17 cellular contexts compared by ENCODE assay signal in the genomic region with DNA sequence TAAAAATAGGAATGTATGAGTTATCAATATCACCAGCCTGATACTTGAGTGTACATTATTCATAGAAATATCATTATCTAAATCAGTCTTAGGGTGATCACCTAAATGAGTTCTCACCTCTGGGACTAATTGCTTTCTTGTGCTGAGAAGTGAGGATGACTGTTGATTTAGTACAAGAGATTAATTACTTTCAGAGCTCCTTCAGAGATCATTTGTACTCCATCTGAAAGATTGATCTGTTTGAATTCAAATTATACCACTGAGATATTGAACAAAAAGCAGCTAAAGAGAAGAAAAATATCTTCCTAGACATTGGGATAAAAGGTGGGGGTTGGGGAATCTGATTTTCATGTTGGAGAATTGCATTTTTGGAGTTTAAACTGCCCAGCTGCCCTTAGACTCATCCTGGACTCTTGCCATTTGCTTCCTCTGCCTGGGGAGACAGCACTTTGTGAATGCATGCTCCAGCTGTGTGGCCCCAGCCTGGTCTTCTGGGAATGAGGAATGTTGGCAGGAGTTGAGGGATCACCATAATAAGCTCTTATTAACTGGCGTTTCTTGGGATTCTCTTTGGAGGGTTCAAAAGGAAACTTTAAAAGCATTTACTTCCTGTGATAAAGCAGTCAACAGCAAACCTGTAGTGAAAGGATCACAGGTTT. TPM values are rescaled to one million over a fixed set of nuclear protein-coding genes. Genes with fewer than 3 reads are reported as not detected.
DNase-seq lines count a peak whose midpoint lies in the region; ATAC-seq, FAIRE-seq and TF ChIP-seq lines count a peak whose summit lies in the region.
"Had no signal": no experiment of that assay in that cellular context is flagged by ENCODE, and none has a peak within 500 bp of the region (broad histone marks: within the 10 kb centered on the region; RNA-seq: fewer than 3 reads in every experiment).

No MANE protein-coding gene starts in this region.

- no peaks in the 10 kb centered on the region for H3K36me3 Mint-ChIP-seq in GM23338 (ENCODE audit: low read depth)
- H3K36me3 Mint-ChIP-seq: activated naive CD8-positive, alpha-beta T cell had no signal

- FAIRE-seq in HTR-8/SVneo (lab: Jason Lieb, UNC): no peak
- FAIRE-seq: kidney had no signal

- H3K9me3 Mint-ChIP-seq in GM23338: no peaks in the 10 kb centered on the region
- H3K9me3 Mint-ChIP-seq: activated CD4-positive, alpha-beta T cell treated with anti-CD3 and anti-CD28 coated beads, Interleukin-2, amount 10 ng/mL, durations not matched to agents 7 days and 5 days had no signal

- H4K20me1 ChIP-seq in GM23338 (replicated peaks; ENCODE audit: insufficient read depth) (no peaks in the 10 kb centered on the region), smooth muscle cell (ENCODE audit: low read depth) (no peaks in the 10 kb centered on the region)

- no peak for TF ChIP-seq CTCF in GM23338 (conservative IDR thresholded peaks at IDR 0.05; ENCODE audit: low read depth in 2 of 2)
- TF ChIP-seq CTCF in fibroblast of the aortic adventitia (IDR thresholded peaks at IDR 0.05; ENCODE audit: insufficient read depth, low read length): no peak
- TF ChIP-seq CTCF in smooth muscle cell (IDR thresholded peaks at IDR 0.05; ENCODE audit: borderline replicate concordance, insufficient read depth, poor library complexity, severe bottlenecking): no peak

- no peaks in the 10 kb centered on the region for H3K9me3 ChIP-seq in smooth muscle cell (replicated peaks; ENCODE audit: low read depth)
- H3K9me3 ChIP-seq: ovary, stomach had no signal

- no peaks in the 10 kb centered on the region for H3F3A ChIP-seq in GM23338 (replicated peaks; ENCODE audit: low read depth)
- no peaks in the 10 kb centered on the region for H3F3A ChIP-seq in smooth muscle cell (ENCODE audit: low read depth)

- ATAC-seq in GM23338 (peak; percentile 69), HG03342 (IDR thresholded peaks at IDR 0.05; ENCODE audit: unreplicated experiment) (no peak), GM18502 (IDR thresholded peaks at IDR 0.05; ENCODE audit: poor library complexity, unreplicated experiment) (no peak)

- H3K79me2 ChIP-seq in GM23338 (replicated peaks; ENCODE audit: insufficient read depth): no peaks in the 10 kb centered on the region
- no peaks in the 10 kb centered on the region for H3K79me2 ChIP-seq in smooth muscle cell (ENCODE audit: low read depth)

- H3K4me2 ChIP-seq in GM23338 (peak overlapping the region; percentile 40), smooth muscle cell (no peak overlapping the region)

- H3K27me3 ChIP-seq in GM23338 (ENCODE audit: insufficient read depth) (no peaks in the 10 kb centered on the region), smooth muscle cell (ENCODE audit: low read depth) (no peaks in the 10 kb centered on the region)
- H3K27me3 ChIP-seq: ovary had no signal

- H3K4me1 ChIP-seq in GM23338 (ENCODE audit: insufficient read depth) (peaks cover 23% of the 10 kb centered on the region), smooth muscle cell (ENCODE audit: low read depth) (peaks cover 22% of the 10 kb centered on the region)
- H3K4me1 ChIP-seq: stomach had no signal

- H2AFZ ChIP-seq in GM23338: peak overlapping the region; percentile 83
- peak overlapping the region; percentile 25 for H2AFZ ChIP-seq in smooth muscle cell (ENCODE audit: low read depth)

- H3K27me3 Mint-ChIP-seq in GM23338 (ENCODE audit: insufficient read depth, low read depth, poor library complexity): peaks cover 4% of the 10 kb centered on the region
- H3K27me3 Mint-ChIP-seq: activated naive CD8-positive, alpha-beta T cell had no signal

- H3K27ac ChIP-seq in GM23338 (ENCODE audit: low read depth) (peak overlapping the region; percentile 80; the same call in 1 of the 2 replicates), smooth muscle cell (ENCODE audit: low read depth) (no peak overlapping the region)
- H3K27ac ChIP-seq: ovary, stomach had no signal

- H3K27ac Mint-ChIP-seq in GM23338: peak overlapping the region; percentile 63
- H3K27ac Mint-ChIP-seq: activated CD4-positive, alpha-beta T cell treated with anti-CD3 and anti-CD28 coated beads, Interleukin-2, amount 10 ng/mL, durations not matched to agents 7 days and 5 days; activated naive CD8-positive, alpha-beta T cell had no signal

- DNase-seq in GM23338 (ENCODE audit: low spot score): peak; percentile 36
- DNase-seq in RPMI7951 (ENCODE audit: low read depth): peak; percentile 64
- peak; percentile 38 for DNase-seq in fibroblast of the aortic adventitia (ENCODE audit: low read depth)
- DNase-seq in smooth muscle cell (lab: John Stamatoyannopoulos, UW; ENCODE audit: unreplicated experiment): no peak
- no peak for DNase-seq in HTR-8/SVneo (ENCODE audit: insufficient read length, low spot score)
- DNase-seq: activated CD4-positive, alpha-beta T cell treated with anti-CD3 and anti-CD28 coated beads, Interleukin-2, amount 10 ng/mL, durations not matched to agents 7 days and 5 days; activated T-cell treated with anti-CD3 and anti-CD28 coated beads for 4 hours; central memory CD4-positive, alpha-beta T cell; kidney; NCI-H2107; ovary; SHP77; stomach; T1000 had no signal

- no peak overlapping the region for H3K4me3 Mint-ChIP-seq in GM23338
- H3K4me3 Mint-ChIP-seq: activated CD4-positive, alpha-beta T cell treated with anti-CD3 and anti-CD28 coated beads, Interleukin-2, amount 10 ng/mL, durations not matched to agents 7 days and 5 days; activated naive CD8-positive, alpha-beta T cell had no signal

- WGBS in smooth muscle cell (ENCODE audit: low lambda C conversion rate): 19% methylated on average over 1 of the region's 1 CpG

- no peak overlapping the region for H3K9ac ChIP-seq in smooth muscle cell (ENCODE audit: low read depth)

- peaks cover 28% of the 10 kb centered on the region for H3K4me1 Mint-ChIP-seq in GM23338
- H3K4me1 Mint-ChIP-seq: activated CD4-positive, alpha-beta T cell treated with anti-CD3 and anti-CD28 coated beads, Interleukin-2, amount 10 ng/mL, durations not matched to agents 7 days and 5 days had no signal

- H3K36me3 ChIP-seq in GM23338 (ENCODE audit: insufficient read depth): no peaks in the 10 kb centered on the region
- no peaks in the 10 kb centered on the region for H3K36me3 ChIP-seq in smooth muscle cell (ENCODE audit: low read depth)
- H3K36me3 ChIP-seq: ovary, stomach had no signal

- H3K9me2 ChIP-seq in GM23338 (ENCODE audit: insufficient read depth): no peaks in the 10 kb centered on the region

- no peak overlapping the region for H3K4me3 ChIP-seq in GM23338
- H3K4me3 ChIP-seq in fibroblast of the aortic adventitia (ENCODE audit: low read depth, low read length): no peak overlapping the region
- H3K4me3 ChIP-seq in smooth muscle cell: no peak overlapping the region
- H3K4me3 ChIP-seq: ovary, stomach had no signal

TF ChIP-seq in GM23338, 12 proteins besides CTCF, POLR2A, EP300 and RAD21 (continues in another document):
- TF ChIP-seq, protein P1, sequence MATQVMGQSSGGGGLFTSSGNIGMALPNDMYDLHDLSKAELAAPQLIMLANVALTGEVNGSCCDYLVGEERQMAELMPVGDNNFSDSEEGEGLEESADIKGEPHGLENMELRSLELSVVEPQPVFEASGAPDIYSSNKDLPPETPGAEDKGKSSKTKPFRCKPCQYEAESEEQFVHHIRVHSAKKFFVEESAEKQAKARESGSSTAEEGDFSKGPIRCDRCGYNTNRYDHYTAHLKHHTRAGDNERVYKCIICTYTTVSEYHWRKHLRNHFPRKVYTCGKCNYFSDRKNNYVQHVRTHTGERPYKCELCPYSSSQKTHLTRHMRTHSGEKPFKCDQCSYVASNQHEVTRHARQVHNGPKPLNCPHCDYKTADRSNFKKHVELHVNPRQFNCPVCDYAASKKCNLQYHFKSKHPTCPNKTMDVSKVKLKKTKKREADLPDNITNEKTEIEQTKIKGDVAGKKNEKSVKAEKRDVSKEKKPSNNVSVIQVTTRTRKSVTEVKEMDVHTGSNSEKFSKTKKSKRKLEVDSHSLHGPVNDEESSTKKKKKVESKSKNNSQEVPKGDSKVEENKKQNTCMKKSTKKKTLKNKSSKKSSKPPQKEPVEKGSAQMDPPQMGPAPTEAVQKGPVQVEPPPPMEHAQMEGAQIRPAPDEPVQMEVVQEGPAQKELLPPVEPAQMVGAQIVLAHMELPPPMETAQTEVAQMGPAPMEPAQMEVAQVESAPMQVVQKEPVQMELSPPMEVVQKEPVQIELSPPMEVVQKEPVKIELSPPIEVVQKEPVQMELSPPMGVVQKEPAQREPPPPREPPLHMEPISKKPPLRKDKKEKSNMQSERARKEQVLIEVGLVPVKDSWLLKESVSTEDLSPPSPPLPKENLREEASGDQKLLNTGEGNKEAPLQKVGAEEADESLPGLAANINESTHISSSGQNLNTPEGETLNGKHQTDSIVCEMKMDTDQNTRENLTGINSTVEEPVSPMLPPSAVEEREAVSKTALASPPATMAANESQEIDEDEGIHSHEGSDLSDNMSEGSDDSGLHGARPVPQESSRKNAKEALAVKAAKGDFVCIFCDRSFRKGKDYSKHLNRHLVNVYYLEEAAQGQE (IDR thresholded peaks at IDR 0.05; ENCODE audit: unreplicated experiment): no peak
- TF ChIP-seq ZNF331 (CRISPR knock-in tag; IDR thresholded peaks at IDR 0.05; ENCODE audit: low read depth): no peak
- TF ChIP-seq ZNF114 (CRISPR knock-in tag; IDR thresholded peaks at IDR 0.05): no peak
- no peak for TF ChIP-seq CREB1 (CRISPR knock-in tag; IDR thresholded peaks at IDR 0.05; ENCODE audit: low read depth)

RNA-seq across cellular contexts. Expression of a gene that starts 19.7 kb away (rescaled TPM):
- 6.6 and 10.2 TPM in 2 replicates for total RNA-seq in GM23338 (2014; rRNA removed; shearing (Covaris generic))
- polyA plus RNA-seq in GM23338 (2016; fragmentation: Nextera tagmentation; extraction: Ambion mirVana) (4.8 and 5.7 TPM in 2 replicates), smooth muscle cell (3.5 and 4.0 TPM in 2 replicates)
- 6.2 TPM in 2 replicates for total RNA-seq in RPMI7951 (2014; rRNA removed; shearing (Covaris generic))
- total RNA-seq in fibroblast of the aortic adventitia (ENCODE audit: low replicate concordance) (3.1 and 4.7 TPM in 2 replicates), smooth muscle cell (2.3 and 3.5 TPM in 2 replicates)

RNA-seq across cellular contexts. Expression of a gene that starts 27.5 kb away (rescaled TPM):
- total RNA-seq in GM23338 (2014; rRNA removed; shearing (Covaris generic)): 34.4 and 57.1 TPM in 2 replicates
- polyA plus RNA-seq in GM23338 (2016; fragmentation: Nextera tagmentation; extraction: Ambion mirVana) (38.3 and 41.2 TPM in 2 replicates), smooth muscle cell (25.9 and 40.5 TPM in 2 replicates)
- total RNA-seq in RPMI7951 (2014; rRNA removed; shearing (Covaris generic)): 13.2 and 14.8 TPM in 2 replicates
- total RNA-seq in fibroblast of the aortic adventitia (ENCODE audit: low replicate concordance) (8.9 and 9.6 TPM in 2 replicates), smooth muscle cell (10.4 and 24.8 TPM in 2 replicates)

RNA-seq across cellular contexts. Expression of a gene that starts 48.3 kb away (rescaled TPM):
- total RNA-seq in GM23338 (2014; rRNA removed; shearing (Covaris generic)): 26.3 and 39.7 TPM in 2 replicates
- polyA plus RNA-seq in GM23338 (2016; fragmentation: Nextera tagmentation; extraction: Ambion mirVana) (9.0 and 10.3 TPM in 2 replicates), smooth muscle cell (20.1 and 25.8 TPM in 2 replicates)
- total RNA-seq in RPMI7951 (2014; rRNA removed; shearing (Covaris generic)): 13.4 and 13.8 TPM in 2 replicates
- total RNA-seq in fibroblast of the aortic adventitia (ENCODE audit: low replicate concordance) (12.9 and 14.0 TPM in 2 replicates), smooth muscle cell (22.6 and 28.7 TPM in 2 replicates)

Comparison
In these comparisons a context has a peak if more than half of its experiments do, and no peak if none do; other contexts are left out.
1. DNase-seq: peak in GM23338 (single experiment), RPMI7951 (single experiment) and fibroblast of the aortic adventitia (single experiment); none in smooth muscle cell (single experiment) and HTR-8/SVneo (single experiment).